ENCODE assay signal across 1 cellular context in genomic region chr20:3811421-3812258, GRCh38.
TF ChIP-seq lines count a peak whose summit lies in the region.

No MANE protein-coding gene starts in this region.

TF ChIP-seq in K562, 482 proteins besides CTCF, POLR2A, EP300 and RAD21 (continues in another document):
- TF ChIP-seq PHF21A (IDR thresholded peaks at IDR 0.05; ENCODE audit: borderline replicate concordance, low read depth) = no peak
- peak; percentile 50; the same call in 1 of the 2 replicates for TF ChIP-seq CEBPG (CRISPR knock-in tag; IDR thresholded peaks at IDR 0.05)
- peak; percentile 91 to 96 for TF ChIP-seq CEBPG (tag; conservative IDR thresholded peaks at IDR 0.05 in 1 of 2, IDR thresholded peaks at IDR 0.05 in 1 of 2)
- no peak for TF ChIP-seq HMGXB4 (CRISPR knock-in tag; IDR thresholded peaks at IDR 0.05)
- TF ChIP-seq EHMT2 (IDR thresholded peaks at IDR 0.05) = no peak
- TF ChIP-seq ZNF592 (IDR thresholded peaks at IDR 0.05) = peak; percentile 63
- peak; percentile 95 for TF ChIP-seq CEBPB (tag; IDR thresholded peaks at IDR 0.05)
- TF ChIP-seq SMAD2 (IDR thresholded peaks at IDR 0.05; ENCODE audit: low read depth, low read length) = no peak
- TF ChIP-seq PYGO2 (tag; IDR thresholded peaks at IDR 0.05) = no peak
- no peak for TF ChIP-seq GABPA (tag; conservative IDR thresholded peaks at IDR 0.05; ENCODE audit: low read depth)
- no peak for TF ChIP-seq TCF7 (IDR thresholded peaks at IDR 0.05; ENCODE audit: borderline replicate concordance)
- TF ChIP-seq STAT5A (IDR thresholded peaks at IDR 0.05; ENCODE audit: borderline replicate concordance, low read length) = no peak
- TF ChIP-seq FOSL1 (tag; conservative IDR thresholded peaks at IDR 0.05) = peak; percentile 84
- TF ChIP-seq HMBOX1 (IDR thresholded peaks at IDR 0.05) = no peak
- no peak for TF ChIP-seq KLF1 (tag; IDR thresholded peaks at IDR 0.05)
- TF ChIP-seq SRSF1 (IDR thresholded peaks at IDR 0.05; ENCODE audit: low read depth, low read length) = no peak
- no peak for TF ChIP-seq THAP7 (CRISPR knock-in tag; IDR thresholded peaks at IDR 0.05)
- peak; percentile 49; the same call in 1 of the 2 replicates for TF ChIP-seq EP400 (IDR thresholded peaks at IDR 0.05)
- TF ChIP-seq ZNF197 (CRISPR knock-in tag; IDR thresholded peaks at IDR 0.05; ENCODE audit: low read depth) = no peak
- TF ChIP-seq CXXC5 (CRISPR knock-in tag; IDR thresholded peaks at IDR 0.05) = peak; percentile 21; the same call in 1 of the 2 replicates
- TF ChIP-seq ZNF324 (CRISPR knock-in tag; IDR thresholded peaks at IDR 0.05) = no peak
- TF ChIP-seq SAFB2 (IDR thresholded peaks at IDR 0.05; ENCODE audit: borderline replicate concordance, low read depth, low read length, severe bottlenecking) = no peak
- TF ChIP-seq NUFIP1 (IDR thresholded peaks at IDR 0.05; ENCODE audit: partially characterized antibody) = no peak
- 0 out of 2 replicates have a peak, but pooled peaks have one; percentile 18 for TF ChIP-seq RBFOX2 (IDR thresholded peaks at IDR 0.05; ENCODE audit: low read depth, low read length)
- TF ChIP-seq MAZ (CRISPR knock-in tag; conservative IDR thresholded peaks at IDR 0.05 in 1 of 2, IDR thresholded peaks at IDR 0.05 in 1 of 2) = peak; percentile 34 to 74; a peak in 3 of 4 replicates
- peak; percentile 38; the same call in 1 of the 2 replicates for TF ChIP-seq USF2 (CRISPR knock-in tag; IDR thresholded peaks at IDR 0.05)
- TF ChIP-seq NR3C1 (CRISPR knock-in tag; IDR thresholded peaks at IDR 0.05) = no peak
- TF ChIP-seq ZZZ3 (IDR thresholded peaks at IDR 0.05) = no peak
- no peak for TF ChIP-seq NFXL1 (CRISPR knock-in tag; IDR thresholded peaks at IDR 0.05)
- 0 out of 2 replicates have a peak, but pooled peaks have one; percentile 33 for TF ChIP-seq E2F4 (CRISPR knock-in tag; IDR thresholded peaks at IDR 0.05; ENCODE audit: low read depth)
- no peak for TF ChIP-seq E2F5 (CRISPR knock-in tag; IDR thresholded peaks at IDR 0.05)
- peak; percentile 84 for TF ChIP-seq L3MBTL2 (IDR thresholded peaks at IDR 0.05)
- TF ChIP-seq SIX5 (IDR thresholded peaks at IDR 0.05; ENCODE audit: borderline replicate concordance in 1 of 2, insufficient read depth in 1 of 2, low read depth in 1 of 2, low read length in 2 of 2) = no peak
- peak; percentile 90; the same call in 1 of the 2 replicates for TF ChIP-seq CLOCK (CRISPR knock-in tag; IDR thresholded peaks at IDR 0.05; ENCODE audit: borderline replicate concordance)
- no peak for TF ChIP-seq BMI1 (IDR thresholded peaks at IDR 0.05; ENCODE audit: low read length)
- TF ChIP-seq MAFK (IDR thresholded peaks at IDR 0.05; ENCODE audit: low read length) = no peak
- TF ChIP-seq PPARD (CRISPR knock-in tag; IDR thresholded peaks at IDR 0.05) = no peak
- TF ChIP-seq TRIM25 (IDR thresholded peaks at IDR 0.05; ENCODE audit: borderline replicate concordance) = no peak
- TF ChIP-seq FIP1L1 (IDR thresholded peaks at IDR 0.05; ENCODE audit: low read depth, low read length, poor library complexity, severe bottlenecking) = no peak
- TF ChIP-seq ATF7 (IDR thresholded peaks at IDR 0.05) = no peak
- no peak for TF ChIP-seq XRCC5 (IDR thresholded peaks at IDR 0.05; ENCODE audit: low read depth, low read length)
- no peak for TF ChIP-seq KDM5B (IDR thresholded peaks at IDR 0.05; ENCODE audit: insufficient replicate concordance, low read depth, low read length)
- no peak for TF ChIP-seq E2F8 (IDR thresholded peaks at IDR 0.05; ENCODE audit: low read depth, partially characterized antibody)
- peak; percentile 82 for TF ChIP-seq BHLHE40 (IDR thresholded peaks at IDR 0.05; ENCODE audit: low read length)
- TF ChIP-seq SIN3B (IDR thresholded peaks at IDR 0.05; ENCODE audit: low read depth) = no peak
- peak; percentile 34 for TF ChIP-seq CCNT2 (IDR thresholded peaks at IDR 0.05; ENCODE audit: borderline replicate concordance, extremely low read depth, insufficient read length, low read depth, low read length)
- no peak for TF ChIP-seq ZFP30 (CRISPR knock-in tag; IDR thresholded peaks at IDR 0.05; ENCODE audit: borderline replicate concordance)
